Comparison of ENCODE assay signal across 21 cellular contexts in genomic region chr12:69062838-69063237, GRCh38.
A peak's percentile ranks its signal among the peaks of the same experiment; 100 is the strongest.
DNase-seq lines count a peak whose midpoint lies in the region; ATAC-seq, FAIRE-seq and TF ChIP-seq lines count a peak whose summit lies in the region.
"Had no signal": no experiment of that assay in that cellular context is flagged by ENCODE, and none has a peak within 500 bp of the region (broad histone marks: within the 10 kb centered on the region; RNA-seq: fewer than 3 reads in every experiment).

No MANE protein-coding gene starts in this region.

- no peak for FAIRE-seq in keratinocyte (lab: Jason Lieb, UNC)
- FAIRE-seq: small intestine had no signal

- WGBS in adrenal gland, 4 donors = 77 to 86% (median 81%) methylated on average over 3 of the region's 3 CpGs
- 80 to 82% methylated on average over 3 of the region's 3 CpGs for WGBS in testis, 2 donors

- H3K4me3 ChIP-seq in adrenal gland = no peak overlapping the region
- no peak overlapping the region for H3K4me3 ChIP-seq in keratinocyte (ENCODE audit: control insufficient read depth in 2 of 3, extremely low read depth in 1 of 3, insufficient read depth in 2 of 3, low read depth in 1 of 3, low read length in 3 of 3)
- no peak overlapping the region for H3K4me3 ChIP-seq in testis
- H3K4me3 ChIP-seq: heart left ventricle, vagina had no signal

- no peak overlapping the region for H3K9ac ChIP-seq in keratinocyte (ENCODE audit: control insufficient read depth, extremely low read depth, insufficient read depth, low read length)

- H3K27ac ChIP-seq in adrenal gland (peak overlapping the region in 3 of 5 donors; percentile 13 to 45 (median 23)), keratinocyte (ENCODE audit: control insufficient read depth, insufficient read depth, low read length) (no peak overlapping the region), testis (no peak overlapping the region)
- H3K27ac ChIP-seq: vagina had no signal

- TF ChIP-seq POLR2A in adrenal gland (IDR thresholded peaks at IDR 0.05) (no peak), testis (IDR thresholded peaks at IDR 0.05) (no peak)

- H4K20me1 ChIP-seq in keratinocyte (ENCODE audit: control insufficient read depth, extremely low read depth, insufficient read depth, low read length) = no peaks in the 10 kb centered on the region

- dilution Hi-C loops in keratinocyte (cut with MboI; ENCODE audit: extremely low pct_ligation_motif_present, low sequenced_read_pairs) = no loop called here

- H3K36me3 ChIP-seq in adrenal gland (replicated peaks in 1 of 2) (no peaks in the 10 kb centered on the region), keratinocyte (ENCODE audit: control insufficient read depth in 2 of 2, extremely low read depth in 1 of 2, insufficient read depth in 2 of 2, low read length in 2 of 2) (no peaks in the 10 kb centered on the region), testis (ENCODE audit: low read depth, missing control alignments) (no peaks in the 10 kb centered on the region)
- H3K36me3 ChIP-seq: heart left ventricle, vagina had no signal

- in situ Hi-C loops in G401 (cut with HindIII; ENCODE audit: low sequenced_read_pairs) = no loop called here

- peak; percentile 42 for ATAC-seq in sciatic nerve
- ATAC-seq in HG02973 (IDR thresholded peaks at IDR 0.05; ENCODE audit: unreplicated experiment) = no peak
- no peak for ATAC-seq in GM21447 (IDR thresholded peaks at IDR 0.05; ENCODE audit: unreplicated experiment)
- ATAC-seq: effector memory CD8-positive, alpha-beta T cell; heart left ventricle; natural killer cell treated with Interleukin-12 subunit alpha and Interleukin-12 subunit beta and Interleukin-15 and Interleukin-18, amount 100 ng/mL, for 72 hours had no signal

- no peaks in the 10 kb centered on the region for H3K27me3 ChIP-seq in adrenal gland
- no peaks in the 10 kb centered on the region for H3K27me3 ChIP-seq in keratinocyte (ENCODE audit: control insufficient read depth, extremely low read depth, insufficient read depth, low read length)
- H3K27me3 ChIP-seq in testis = no peaks in the 10 kb centered on the region
- H3K27me3 ChIP-seq: heart left ventricle, vagina had no signal

- H3K4me1 ChIP-seq in adrenal gland (replicated peaks in 1 of 2) = no peaks in the 10 kb centered on the region
- H3K4me1 ChIP-seq in keratinocyte (ENCODE audit: control insufficient read depth, extremely low read depth, insufficient read depth, low read length) = peaks cover 16% of the 10 kb centered on the region
- no peaks in the 10 kb centered on the region for H3K4me1 ChIP-seq in testis
- H3K4me1 ChIP-seq: vagina had no signal

- peak overlapping the region; percentile 15 for H2AFZ ChIP-seq in keratinocyte (ENCODE audit: control insufficient read depth, low read length)

- H3K9me3 ChIP-seq in adrenal gland (replicated peaks in 1 of 3) (no peaks in the 10 kb centered on the region), keratinocyte (ENCODE audit: control insufficient read depth, low read depth, low read length) (no peaks in the 10 kb centered on the region), testis (no peaks in the 10 kb centered on the region)
- H3K9me3 ChIP-seq: heart left ventricle, vagina had no signal

- H3K4me2 ChIP-seq in keratinocyte (ENCODE audit: control insufficient read depth, extremely low read depth, insufficient read depth, low read depth, low read length) = no peak overlapping the region

- intact Hi-C loops in adrenal gland (cut with DNase I) (loop anchor here in 1 of 2 donors (10.0 kb wide), 1 partner anchor 198 kb away; no protein-coding TSS in a partner anchor), sciatic nerve (cut with DNase I) (loop anchor here (10.0 kb wide), 1 partner anchor 198 kb away; no protein-coding TSS in a partner anchor), testis (cut with DNase I; ENCODE audit: low total_unique reads) (no loop called here)

- TF ChIP-seq CTCF in adrenal gland (IDR thresholded peaks at IDR 0.05) = no peak
- no peak for TF ChIP-seq CTCF in keratinocyte (optimal IDR thresholded peaks at IDR 0.05 in 1 of 3, IDR thresholded peaks at IDR 0.05 in 1 of 3, conservative IDR thresholded peaks at IDR 0.05 in 1 of 3; ENCODE audit: extremely low read depth in 1 of 3, insufficient read depth in 2 of 3, low read length in 3 of 3)
- TF ChIP-seq CTCF in testis (IDR thresholded peaks at IDR 0.05) = no peak

- H3K79me2 ChIP-seq in keratinocyte (ENCODE audit: control insufficient read depth, insufficient read depth, low read length) = no peaks in the 10 kb centered on the region

- H3K9me1 ChIP-seq in keratinocyte (ENCODE audit: control insufficient read depth, extremely low read depth, insufficient read depth, low read length) = no peaks in the 10 kb centered on the region

- DNase-seq in G401 (ENCODE audit: low spot score) (peak; percentile 1), adrenal gland (no peak), keratinocyte (ENCODE audit: low read depth, low spot score) (no peak), sciatic nerve (ENCODE audit: low spot score) (no peak), COR-L47 (lab: John Stamatoyannopoulos, UW) (no peak), testis (no peak)
- DNase-seq: activated CD4-positive, alpha-beta T cell treated with anti-CD3 and anti-CD28 coated beads for 4 hours; CD4-positive, CD25-positive, alpha-beta regulatory T cell; DMS153; effector memory CD8-positive, alpha-beta T cell; GDM1; heart left ventricle; NCI-H1694; SHP77; small intestine; stimulated activated CD4-positive, alpha-beta T cell treated with anti-CD3 and anti-CD28 coated beads, Interleukin-4, amount 100 ng/mL, for 1 hour; T-helper 1 cell had no signal

Comparison
In these comparisons a context has a peak if more than half of its experiments do, and no peak if none do; other contexts are left out.
1. H3K27ac ChIP-seq: peak in adrenal gland (3 of 5); none in keratinocyte (single experiment) and testis (0 of 2).